ENCODE assay signal across 9 cellular contexts in the genomic region with DNA sequence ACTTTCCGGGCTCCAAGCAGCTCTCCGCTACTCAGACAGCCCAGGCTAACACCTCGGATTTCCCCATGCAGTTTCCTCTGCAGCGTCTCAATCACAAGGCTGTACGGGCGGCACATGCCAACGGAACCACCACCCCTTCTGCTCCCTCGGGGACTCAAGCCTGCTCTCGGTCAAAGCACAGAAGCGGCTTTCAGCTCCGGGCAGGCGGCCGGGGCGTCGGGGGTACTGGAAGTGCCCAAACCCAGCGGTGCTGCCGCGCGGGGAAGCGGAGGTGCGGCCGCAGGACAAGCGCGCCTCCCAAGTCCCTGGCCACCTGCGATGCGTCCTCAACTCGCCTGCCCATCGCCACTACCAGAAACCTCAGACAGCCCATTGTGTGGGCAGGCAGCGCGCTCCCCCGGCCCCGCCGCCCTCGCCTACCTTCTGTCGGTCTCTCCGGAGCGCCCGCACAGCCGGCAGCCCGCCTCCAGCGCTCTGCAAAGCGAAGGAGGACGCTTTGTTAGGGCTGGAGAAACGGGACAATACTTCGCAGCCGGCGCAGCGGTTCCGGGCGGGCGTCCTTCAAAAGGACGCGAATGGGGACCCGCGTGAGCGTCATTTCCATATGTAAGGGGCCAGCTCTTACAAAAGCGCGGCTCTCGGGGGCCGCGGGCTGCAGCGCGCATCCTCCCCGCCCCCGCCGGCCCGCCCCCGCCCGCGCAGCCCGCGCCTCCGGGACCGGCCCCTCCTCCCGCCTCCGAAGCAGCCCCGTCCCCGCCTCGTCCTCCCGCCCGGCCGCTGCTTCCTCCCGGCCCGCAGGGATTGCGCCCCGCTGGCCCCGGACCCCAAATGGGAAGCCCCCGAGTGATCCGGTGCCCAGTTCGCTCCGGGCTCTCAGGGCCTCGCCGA. TPM values are rescaled to one million over a fixed set of nuclear protein-coding genes. Genes with fewer than 3 reads are reported as not detected.
DNase-seq lines count a peak whose midpoint lies in the region; ATAC-seq, FAIRE-seq and TF ChIP-seq lines count a peak whose summit lies in the region.
"Had no signal": no experiment of that assay in that cellular context is flagged by ENCODE, and none has a peak within 500 bp of the region (broad histone marks: within the 10 kb centered on the region; RNA-seq: fewer than 3 reads in every experiment).

No MANE protein-coding gene starts in this region.

- FAIRE-seq in D721Med (lab: Jason Lieb, UNC): no peak

- H3K27me3 ChIP-seq in adrenal gland (no peaks in the 10 kb centered on the region), right cardiac atrium (ENCODE audit: control insufficient read depth, insufficient read depth) (no peaks in the 10 kb centered on the region), rectal smooth muscle tissue (ENCODE audit: control insufficient read depth, insufficient read depth, low read length) (no peaks in the 10 kb centered on the region)

- H3K36me3 ChIP-seq in adrenal gland (replicated peaks in 1 of 2) (no peaks in the 10 kb centered on the region), rectal smooth muscle tissue (ENCODE audit: control insufficient read depth, insufficient read depth, low read length) (no peaks in the 10 kb centered on the region)

- no peak for TF ChIP-seq RAD21 in Ishikawa (IDR thresholded peaks at IDR 0.05; ENCODE audit: low read depth)

- TF ChIP-seq CTCF in adrenal gland (IDR thresholded peaks at IDR 0.05) (no peak), D721Med (IDR thresholded peaks at IDR 0.05; ENCODE audit: insufficient read depth, missing control alignments) (no peak)

- H3K9me3 ChIP-seq in adrenal gland (replicated peaks in 1 of 3) (no peaks in the 10 kb centered on the region), right cardiac atrium (ENCODE audit: control insufficient read depth, low read length) (no peaks in the 10 kb centered on the region)

- TF ChIP-seq EP300 in Ishikawa (IDR thresholded peaks at IDR 0.05; ENCODE audit: borderline replicate concordance): peak; percentile 24; the same call in 1 of the 2 replicates

- peak overlapping the region; percentile 43 for H3K9ac ChIP-seq in rectal smooth muscle tissue (ENCODE audit: low read length)

- DNase-seq in DMS53 treated with DMSO at 0.1 percent for 48 hours (lab: John Stamatoyannopoulos, UW; ENCODE audit: unreplicated experiment) (peak; percentile 5), SKM-1 treated with dmso at 0.1 percent for 144 hours (lab: John Stamatoyannopoulos, UW; ENCODE audit: unreplicated experiment) (peak; percentile 7), adrenal gland (peak; percentile 44 to 74 (median 53)), right cardiac atrium (peak; percentile 48 to 85 (median 80)), D721Med (ENCODE audit: insufficient read length, low spot score) (no peak)

- H3K4me3 ChIP-seq in adrenal gland (peak overlapping the region in 3 of 4 donors; percentile 7 to 95 (median 58)), right cardiac atrium (ENCODE audit: low read length) (peak overlapping the region; percentile 97), rectal smooth muscle tissue (ENCODE audit: low read length) (peak overlapping the region; percentile 78)

- H3K4me1 ChIP-seq in adrenal gland (replicated peaks in 1 of 2) (peaks cover 4 to 30% of the 10 kb centered on the region in 2 donors), right cardiac atrium (ENCODE audit: control insufficient read depth, insufficient read depth, low read length) (peaks cover 4% of the 10 kb centered on the region), rectal smooth muscle tissue (ENCODE audit: control insufficient read depth, insufficient read depth, low read length) (peaks cover 2% of the 10 kb centered on the region)

- intact Hi-C loops in adrenal gland (cut with DNase I): no loop called here
- intact Hi-C loops in right cardiac atrium (cut with DNase I): no loop called here

- TF ChIP-seq POLR2A in adrenal gland (IDR thresholded peaks at IDR 0.05): no peak

- H3K27ac ChIP-seq in adrenal gland (peak overlapping the region in 3 of 5 donors; percentile 77 to 93 (median 86)), right cardiac atrium (ENCODE audit: low read length) (peak overlapping the region; percentile 97), rectal smooth muscle tissue (ENCODE audit: low read depth, low read length) (peak overlapping the region; percentile 82)

- peak; percentile 42 for ATAC-seq in GM21529 (IDR thresholded peaks at IDR 0.05; ENCODE audit: unreplicated experiment)
- ATAC-seq in right cardiac atrium: peak; percentile 64 to 66

- 1 to 3% (median 1%) methylated on average over 3 to 93 of the region's 93 CpGs for WGBS in adrenal gland, 4 donors
- WGBS in right cardiac atrium: under 1% methylated on average over 92 of the region's 93 CpGs

TF ChIP-seq in Ishikawa, 13 proteins besides CTCF, POLR2A, EP300 and RAD21:
- 0 out of 2 replicates have a peak, but pooled peaks have one; percentile 18 for TF ChIP-seq ZBTB7A (IDR thresholded peaks at IDR 0.05; ENCODE audit: low read depth)
- no peak for TF ChIP-seq TEAD4 (IDR thresholded peaks at IDR 0.05)

RNA-seq across cellular contexts. Expression of a gene that starts 0.7 kb away (rescaled TPM):
- total RNA-seq in adrenal gland (10 to 100 TPM; 13.5 to 22.4 (median 19.5) TPM), right cardiac atrium (10 to 100 TPM; 44.3 to 53.2 (median 48.8) TPM)
- polyA plus RNA-seq in adrenal gland (1 to 10 TPM; 3.0 to 8.7 (median 6.8) TPM), right cardiac atrium (24.4 TPM)

RNA-seq across cellular contexts. Expression of a gene that starts 41.6 kb away (rescaled TPM):
- total RNA-seq in adrenal gland (under 1 TPM in 3 of 8 donors, not detected in 5; 0.34 to 0.46 (median 0.39) TPM), right cardiac atrium (not detected)
- polyA plus RNA-seq in adrenal gland (under 1 TPM in 2 of 3 donors, not detected in 1; 0.10 to 0.42 TPM), right cardiac atrium (not detected)
- total RNA-seq: glomerular endothelial cell had no signal
